ENCODE assay signal across 1 cellular context in genomic region chr17:42609814-42610801, GRCh38.
TF ChIP-seq lines count a peak whose summit lies in the region.
"Not testable (repeated sequence)": the region's sequence is repeated elsewhere in the genome, so short reads cannot be mapped to it uniquely, and the experiment has no call there.

No MANE protein-coding gene starts in this region.

TF ChIP-seq in HepG2, 621 proteins besides CTCF, POLR2A, EP300 and RAD21 (continues in another document):
- TF ChIP-seq CREM (IDR thresholded peaks at IDR 0.05): 0 out of 2 replicates have a peak, but pooled peaks have one; percentile 39
- not testable (repeated sequence) for TF ChIP-seq CREM (CRISPR knock-in tag; IDR thresholded peaks at IDR 0.05); TCF12 (IDR thresholded peaks at IDR 0.05)
- peak; percentile 5; the same call in 1 of the 2 replicates for TF ChIP-seq ZNF768 (CRISPR knock-in tag; IDR thresholded peaks at IDR 0.05)
- 0 out of 2 replicates have a peak, but pooled peaks have one; percentile 59 for TF ChIP-seq ZNF839 (CRISPR knock-in tag; IDR thresholded peaks at IDR 0.05; ENCODE audit: borderline replicate concordance)
- 0 out of 2 replicates have a peak, but pooled peaks have one; percentile 15 for TF ChIP-seq ZNF710 (CRISPR knock-in tag; IDR thresholded peaks at IDR 0.05; ENCODE audit: borderline replicate concordance)
- 0 out of 2 replicates have a peak, but pooled peaks have one; percentile 12 for TF ChIP-seq NCOA2 (CRISPR knock-in tag; IDR thresholded peaks at IDR 0.05)
- peak; percentile 14; the same call in 1 of the 2 replicates for TF ChIP-seq ZNF788 (CRISPR knock-in tag; IDR thresholded peaks at IDR 0.05; ENCODE audit: borderline replicate concordance)
- TF ChIP-seq ZNF772 (CRISPR knock-in tag; IDR thresholded peaks at IDR 0.05): 0 out of 2 replicates have a peak, but pooled peaks have one; percentile 41
- 0 out of 2 replicates have a peak, but pooled peaks have one; percentile 7 for TF ChIP-seq ATF2 (CRISPR knock-in tag; IDR thresholded peaks at IDR 0.05)
- peak; percentile 47 for TF ChIP-seq ZEB1 (IDR thresholded peaks at IDR 0.05; ENCODE audit: insufficient replicate concordance, low read depth)
- TF ChIP-seq NR2F2 (IDR thresholded peaks at IDR 0.05; ENCODE audit: borderline replicate concordance, low read depth): peak; percentile 30; the same call in 1 of the 2 replicates
- 0 out of 2 replicates have a peak, but pooled peaks have one; percentile 31 for TF ChIP-seq ZNF567 (CRISPR knock-in tag; IDR thresholded peaks at IDR 0.05; ENCODE audit: borderline replicate concordance)
- TF ChIP-seq SNAPC2 (CRISPR knock-in tag; IDR thresholded peaks at IDR 0.05): peak; percentile 20; the same call in 1 of the 2 replicates
- TF ChIP-seq ZNF816 (CRISPR knock-in tag; IDR thresholded peaks at IDR 0.05; ENCODE audit: borderline replicate concordance): 0 out of 2 replicates have a peak, but pooled peaks have one; percentile 48
- TF ChIP-seq PRDM4 (CRISPR knock-in tag; IDR thresholded peaks at IDR 0.05; ENCODE audit: borderline replicate concordance): 0 out of 2 replicates have a peak, but pooled peaks have one; percentile 29
- peak; percentile 5; the same call in 1 of the 2 replicates for TF ChIP-seq ZNF317 (CRISPR knock-in tag; IDR thresholded peaks at IDR 0.05)
- peak; percentile 51 for TF ChIP-seq ASH2L (IDR thresholded peaks at IDR 0.05; ENCODE audit: insufficient read length, low read depth, low read length)
- TF ChIP-seq FUBP1 (CRISPR knock-in tag; IDR thresholded peaks at IDR 0.05; ENCODE audit: borderline replicate concordance): 0 out of 2 replicates have a peak, but pooled peaks have one; percentile 10
- TF ChIP-seq GTF3A (CRISPR knock-in tag; conservative IDR thresholded peaks at IDR 0.05): 0 out of 2 replicates have a peak, but pooled peaks have one; percentile 11
- TF ChIP-seq PATZ1 (CRISPR knock-in tag; IDR thresholded peaks at IDR 0.05): peak; percentile 83
- TF ChIP-seq MTERF4 (CRISPR knock-in tag; IDR thresholded peaks at IDR 0.05): peak; percentile 29; the same call in 1 of the 2 replicates
- TF ChIP-seq ZFP82 (CRISPR knock-in tag; IDR thresholded peaks at IDR 0.05; ENCODE audit: borderline replicate concordance): peak; percentile 79; the same call in 1 of the 2 replicates
- 0 out of 2 replicates have a peak, but pooled peaks have one; percentile 67 for TF ChIP-seq TCF12 (CRISPR knock-in tag; IDR thresholded peaks at IDR 0.05)
- TF ChIP-seq ZNF589 (CRISPR knock-in tag; conservative IDR thresholded peaks at IDR 0.05): 0 out of 2 replicates have a peak, but pooled peaks have one; percentile 4
- 0 out of 2 replicates have a peak, but pooled peaks have one; percentile 14 for TF ChIP-seq ARHGAP35 (CRISPR knock-in tag; IDR thresholded peaks at IDR 0.05; ENCODE audit: borderline replicate concordance)
- TF ChIP-seq PAXIP1 (CRISPR knock-in tag; conservative IDR thresholded peaks at IDR 0.05): peak; percentile 48
- TF ChIP-seq MXI1 (IDR thresholded peaks at IDR 0.05; ENCODE audit: borderline replicate concordance, low read depth, low read length): peak; percentile 22; the same call in 1 of the 3 replicates
- TF ChIP-seq NFKBIZ (CRISPR knock-in tag; IDR thresholded peaks at IDR 0.05): 0 out of 2 replicates have a peak, but pooled peaks have one; percentile 2
- peak; percentile 87; the same call in 1 of the 2 replicates for TF ChIP-seq ZNF263 (CRISPR knock-in tag; IDR thresholded peaks at IDR 0.05)
- peak; percentile 55; the same call in 1 of the 2 replicates for TF ChIP-seq ZNF432 (CRISPR knock-in tag; IDR thresholded peaks at IDR 0.05; ENCODE audit: borderline replicate concordance)
- 0 out of 2 replicates have a peak, but pooled peaks have one; percentile 43 for TF ChIP-seq ZNF790 (CRISPR knock-in tag; IDR thresholded peaks at IDR 0.05; ENCODE audit: borderline replicate concordance)
- TF ChIP-seq ZNF576 (CRISPR knock-in tag; IDR thresholded peaks at IDR 0.05): 0 out of 2 replicates have a peak, but pooled peaks have one; percentile 9
- peak; percentile 41; the same call in 1 of the 2 replicates for TF ChIP-seq ZBED4 (CRISPR knock-in tag; IDR thresholded peaks at IDR 0.05; ENCODE audit: borderline replicate concordance)
- 0 out of 2 replicates have a peak, but pooled peaks have one; percentile 7 for TF ChIP-seq GZF1 (CRISPR knock-in tag; IDR thresholded peaks at IDR 0.05)
- 0 out of 2 replicates have a peak, but pooled peaks have one; percentile 10 for TF ChIP-seq HDAC1 (CRISPR knock-in tag; IDR thresholded peaks at IDR 0.05)
- TF ChIP-seq HNF4A (CRISPR knock-in tag; IDR thresholded peaks at IDR 0.05): peak; percentile 51
